30 cellular contexts compared by ENCODE assay signal in the genomic region with DNA sequence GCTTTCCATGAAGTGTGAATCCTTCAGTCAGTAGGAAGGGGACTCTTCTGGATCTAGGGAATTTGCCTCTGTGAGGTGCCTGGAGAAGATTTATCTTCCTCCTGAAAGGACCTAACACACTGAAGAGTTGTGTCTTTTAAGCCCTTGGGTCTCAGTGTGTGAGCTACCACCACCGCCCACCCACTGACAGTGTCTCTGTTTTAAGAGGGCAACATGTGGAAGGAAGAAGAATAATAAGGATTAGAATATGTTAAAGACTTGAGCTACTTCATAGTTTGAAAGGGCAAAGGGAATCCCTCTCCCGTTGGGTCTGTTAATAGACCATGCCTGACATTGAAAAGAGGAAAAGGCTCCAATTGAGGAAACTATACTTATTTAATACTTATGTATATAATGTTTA.
DNase-seq lines count a peak whose midpoint lies in the region; ATAC-seq and TF ChIP-seq lines count a peak whose summit lies in the region.
"Had no signal": no experiment of that assay in that cellular context is flagged by ENCODE, and none has a peak within 500 bp of the region (broad histone marks: within the 10 kb centered on the region; RNA-seq: fewer than 3 reads in every experiment).

No MANE protein-coding gene starts in this region.

- ATAC-seq in natural killer cell (no peak), T-cell (replicated peaks in 1 of 4) (no peak), GM21528 (IDR thresholded peaks at IDR 0.05; ENCODE audit: low FRiP score, unreplicated experiment) (no peak), GM18519 (IDR thresholded peaks at IDR 0.05; ENCODE audit: low FRiP score, unreplicated experiment) (no peak)
- ATAC-seq in natural killer cell treated with Interleukin-12 subunit alpha and Interleukin-12 subunit beta and Interleukin-15 and Interleukin-18, amount 100 ng/mL, for 72 hours = no peak
- ATAC-seq in stimulated activated memory B cell treated with anti-CD40 and anti-IgM and Interleukin-4, amounts not matched to agents 10 μg/mL and 1 μg/mL and 100 μg/mL, for 72 hours = no peak
- ATAC-seq: left colon, pancreas had no signal

- TF ChIP-seq POLR2A in prostate gland (IDR thresholded peaks at IDR 0.05) = no peak

- H3K9me3 Mint-ChIP-seq in natural killer cell (no peaks in the 10 kb centered on the region), T-cell (no peaks in the 10 kb centered on the region), mesothelial cell of epicardium (peaks cover 9% of the 10 kb centered on the region)
- no peaks in the 10 kb centered on the region for H3K9me3 Mint-ChIP-seq in natural killer cell treated with Interleukin-12 subunit alpha and Interleukin-12 subunit beta and Interleukin-15 and Interleukin-18, amount 100 ng/mL, for 72 hours
- H3K9me3 Mint-ChIP-seq in stimulated activated memory B cell treated with anti-CD40 and anti-IgM and Interleukin-4, amounts not matched to agents 10 μg/mL and 1 μg/mL and 100 μg/mL, for 72 hours = no peaks in the 10 kb centered on the region
- H3K9me3 Mint-ChIP-seq: activated CD4-positive, alpha-beta T cell treated with anti-CD3 and anti-CD28 coated beads, Interleukin-2, amount 10 ng/mL, durations not matched to agents 7 days and 5 days; activated T-helper 1 cell treated with anti-CD3 and anti-CD28 coated beads, Interleukin-12 subunit alpha, Interleukin-12 subunit beta, Interleukin-2, Interleukin-4 antibody, amounts not matched to agents 30 ng/mL and 10 ng/mL and 1 ng/mL, durations not matched to agents 14 hours and 24 hours and 36 hours; T-helper 2 cell treated with Interferon-gamma antibody and Interleukin-4, amounts not matched to agents 5 μg/mL and 100 μg/mL, for 36 hours had no signal

- POLR2A ChIA-PET in T-cell (lab: Charles Lee) = interaction anchor here (0.6 kb wide), 2 partner anchors 162 to 195 kb away, joined by 3 to 10 read pairs; no protein-coding TSS in a partner anchor

- no peak for DNase-seq in natural killer cell
- no peak for DNase-seq in natural killer cell treated with Interleukin-12 subunit alpha and Interleukin-12 subunit beta and Interleukin-15 and Interleukin-18, amount 100 ng/mL, for 72 hours (ENCODE audit: low spot score)
- no peak for DNase-seq in T-cell
- no peak for DNase-seq in mesothelial cell of epicardium (ENCODE audit: low spot score in 2 of 2, unreplicated experiment in 2 of 2)
- no peak for DNase-seq in prostate gland (ENCODE audit: low spot score)
- DNase-seq: ACHN; activated CD4-positive, alpha-beta T cell treated with anti-CD3 and anti-CD28 coated beads, Interleukin-2, amount 10 ng/mL, durations not matched to agents 7 days and 5 days; dermis blood vessel endothelial cell; DMS79; GDM1; Karpas-422; left colon; mesenchymal stem cell; NCI-H1417 treated with DMSO at 0.1 percent for 48 hours; NCI-H2081; NCI-H345; NCI-H82; pancreas had no signal

- H3K9me3 ChIP-seq in prostate gland = no peaks in the 10 kb centered on the region
- H3K9me3 ChIP-seq: ascending aorta, BLaER1, pancreas, suprapubic skin had no signal

- H3K4me1 ChIP-seq in prostate gland (replicated peaks) = no peaks in the 10 kb centered on the region
- H3K4me1 ChIP-seq: ascending aorta, pancreas, suprapubic skin had no signal

- no peaks in the 10 kb centered on the region for H3K27me3 ChIP-seq in prostate gland (replicated peaks; ENCODE audit: insufficient read depth)
- H3K27me3 ChIP-seq: ascending aorta, BLaER1, hepatocyte, pancreas, suprapubic skin had no signal

- H3K36me3 Mint-ChIP-seq in natural killer cell = peaks cover 35% of the 10 kb centered on the region
- H3K36me3 Mint-ChIP-seq in natural killer cell treated with Interleukin-12 subunit alpha and Interleukin-12 subunit beta and Interleukin-15 and Interleukin-18, amount 100 ng/mL, for 72 hours = peaks cover 34% of the 10 kb centered on the region
- peaks cover 68% of the 10 kb centered on the region for H3K36me3 Mint-ChIP-seq in T-cell
- peaks cover 24% of the 10 kb centered on the region for H3K36me3 Mint-ChIP-seq in mesothelial cell of epicardium
- peaks cover 64% of the 10 kb centered on the region for H3K36me3 Mint-ChIP-seq in stimulated activated memory B cell treated with anti-CD40 and anti-IgM and Interleukin-4, amounts not matched to agents 10 μg/mL and 1 μg/mL and 100 μg/mL, for 72 hours

- H3K4me3 ChIP-seq in prostate gland = no peak overlapping the region
- H3K4me3 ChIP-seq: ascending aorta, BLaER1, hepatocyte, pancreas, smooth muscle cell, suprapubic skin had no signal

- TF ChIP-seq CTCF in natural killer cell (IDR thresholded peaks at IDR 0.05) (no peak), mesothelial cell of epicardium (IDR thresholded peaks at IDR 0.05; ENCODE audit: unreplicated experiment) (no peak), prostate gland (IDR thresholded peaks at IDR 0.05) (no peak)

- H3K27ac ChIP-seq in prostate gland = no peak overlapping the region
- H3K27ac ChIP-seq: ascending aorta, BLaER1, hepatocyte, pancreas, suprapubic skin, VCaP had no signal

- CTCF ChIA-PET in T-cell (lab: Charles Lee) = interaction anchor here in 1 of 2 donors (0.6 kb wide), 1 partner anchor 44 kb away, joined by 4 read pairs; no protein-coding TSS in a partner anchor

- 81% methylated on average over 2 of the region's 2 CpGs for WGBS in prostate gland

- no peak overlapping the region for H3K4me3 Mint-ChIP-seq in natural killer cell
- no peak overlapping the region for H3K4me3 Mint-ChIP-seq in natural killer cell treated with Interleukin-12 subunit alpha and Interleukin-12 subunit beta and Interleukin-15 and Interleukin-18, amount 100 ng/mL, for 72 hours
- H3K4me3 Mint-ChIP-seq in T-cell = no peak overlapping the region
- no peak overlapping the region for H3K4me3 Mint-ChIP-seq in mesothelial cell of epicardium
- H3K4me3 Mint-ChIP-seq in stimulated activated memory B cell treated with anti-CD40 and anti-IgM and Interleukin-4, amounts not matched to agents 10 μg/mL and 1 μg/mL and 100 μg/mL, for 72 hours = no peak overlapping the region
- H3K4me3 Mint-ChIP-seq: activated CD4-positive, alpha-beta T cell treated with anti-CD3 and anti-CD28 coated beads, Interleukin-2, amount 10 ng/mL, durations not matched to agents 7 days and 5 days; activated naive CD8-positive, alpha-beta T cell; activated T-helper 1 cell treated with anti-CD3 and anti-CD28 coated beads, Interleukin-12 subunit alpha, Interleukin-12 subunit beta, Interleukin-2, Interleukin-4 antibody, amounts not matched to agents 30 ng/mL and 10 ng/mL and 1 ng/mL, durations not matched to agents 14 hours and 24 hours and 36 hours; T-helper 2 cell treated with Interferon-gamma antibody and Interleukin-4, amounts not matched to agents 5 μg/mL and 100 μg/mL, for 36 hours had no signal

- H3K4me1 Mint-ChIP-seq in natural killer cell = peaks cover 28 to 33% of the 10 kb centered on the region in 2 donors
- peaks cover 21 to 24% of the 10 kb centered on the region in 2 donors for H3K4me1 Mint-ChIP-seq in natural killer cell treated with Interleukin-12 subunit alpha and Interleukin-12 subunit beta and Interleukin-15 and Interleukin-18, amount 100 ng/mL, for 72 hours (ENCODE audit: low read depth in 2 of 2)
- peaks cover 6 to 28% (median 26%) of the 10 kb centered on the region in 3 donors for H3K4me1 Mint-ChIP-seq in T-cell
- H3K4me1 Mint-ChIP-seq in mesothelial cell of epicardium = peaks cover 33% of the 10 kb centered on the region
- peaks cover 31% of the 10 kb centered on the region for H3K4me1 Mint-ChIP-seq in stimulated activated memory B cell treated with anti-CD40 and anti-IgM and Interleukin-4, amounts not matched to agents 10 μg/mL and 1 μg/mL and 100 μg/mL, for 72 hours

- no peaks in the 10 kb centered on the region for H3K27me3 Mint-ChIP-seq in natural killer cell (ENCODE audit: low read depth in 2 of 2)
- no peaks in the 10 kb centered on the region for H3K27me3 Mint-ChIP-seq in natural killer cell treated with Interleukin-12 subunit alpha and Interleukin-12 subunit beta and Interleukin-15 and Interleukin-18, amount 100 ng/mL, for 72 hours
- no peaks in the 10 kb centered on the region for H3K27me3 Mint-ChIP-seq in T-cell
- no peaks in the 10 kb centered on the region for H3K27me3 Mint-ChIP-seq in mesothelial cell of epicardium (ENCODE audit: low read depth)
- H3K27me3 Mint-ChIP-seq in stimulated activated memory B cell treated with anti-CD40 and anti-IgM and Interleukin-4, amounts not matched to agents 10 μg/mL and 1 μg/mL and 100 μg/mL, for 72 hours = no peaks in the 10 kb centered on the region
- H3K27me3 Mint-ChIP-seq: activated CD4-positive, alpha-beta T cell treated with anti-CD3 and anti-CD28 coated beads, Interleukin-2, amount 10 ng/mL, durations not matched to agents 7 days and 5 days; activated naive CD8-positive, alpha-beta T cell had no signal

- intact Hi-C loops in natural killer cell (cut with micrococcal nuclease) (no loop called here), prostate gland (cut with DNase I) (no loop called here)

- H3K36me3 ChIP-seq in prostate gland = no peaks in the 10 kb centered on the region

- H3K27ac Mint-ChIP-seq in natural killer cell (peak overlapping the region; percentile 64 to 70), T-cell (peak overlapping the region; percentile 70 to 74), mesothelial cell of epicardium (peak overlapping the region; percentile 87)
- no peak overlapping the region for H3K27ac Mint-ChIP-seq in natural killer cell treated with Interleukin-12 subunit alpha and Interleukin-12 subunit beta and Interleukin-15 and Interleukin-18, amount 100 ng/mL, for 72 hours
- peak overlapping the region; percentile 49 for H3K27ac Mint-ChIP-seq in stimulated activated memory B cell treated with anti-CD40 and anti-IgM and Interleukin-4, amounts not matched to agents 10 μg/mL and 1 μg/mL and 100 μg/mL, for 72 hours
- H3K27ac Mint-ChIP-seq: activated CD4-positive, alpha-beta T cell treated with anti-CD3 and anti-CD28 coated beads, Interleukin-2, amount 10 ng/mL, durations not matched to agents 7 days and 5 days; activated T-helper 1 cell treated with anti-CD3 and anti-CD28 coated beads, Interleukin-12 subunit alpha, Interleukin-12 subunit beta, Interleukin-2, Interleukin-4 antibody, amounts not matched to agents 30 ng/mL and 10 ng/mL and 1 ng/mL, durations not matched to agents 14 hours and 24 hours and 36 hours; T-helper 2 cell treated with Interferon-gamma antibody and Interleukin-4, amounts not matched to agents 5 μg/mL and 100 μg/mL, for 36 hours had no signal

Comparison
In these comparisons a context has a peak if more than half of its experiments do, and no peak if none do; other contexts are left out.
1. H3K27ac Mint-ChIP-seq: peak in natural killer cell (2 of 2), T-cell (2 of 2), mesothelial cell of epicardium (single experiment) and stimulated activated memory B cell treated with anti-CD40 and anti-IgM and Interleukin-4, amounts not matched to agents 10 μg/mL and 1 μg/mL and 100 μg/mL, for 72 hours (single experiment); none in natural killer cell treated with Interleukin-12 subunit alpha and Interleukin-12 subunit beta and Interleukin-15 and Interleukin-18, amount 100 ng/mL, for 72 hours (0 of 2).